In genomic region chr1:9293512-9294439, GRCh38 we compare ENCODE assay signal across 1 cellular context.
TF ChIP-seq lines count a peak whose summit lies in the region.

No MANE protein-coding gene starts in this region.

TF ChIP-seq in K562, 482 proteins besides CTCF, POLR2A, EP300 and RAD21 (continued from another document):
- TF ChIP-seq ELK3 (CRISPR knock-in tag; IDR thresholded peaks at IDR 0.05) (no peak), RAD51 (IDR thresholded peaks at IDR 0.05; ENCODE audit: borderline replicate concordance, low read depth) (no peak), ZHX1 (conservative IDR thresholded peaks at IDR 0.05; ENCODE audit: low read length) (no peak)
